10 cellular contexts compared by ENCODE assay signal in the genomic region with DNA sequence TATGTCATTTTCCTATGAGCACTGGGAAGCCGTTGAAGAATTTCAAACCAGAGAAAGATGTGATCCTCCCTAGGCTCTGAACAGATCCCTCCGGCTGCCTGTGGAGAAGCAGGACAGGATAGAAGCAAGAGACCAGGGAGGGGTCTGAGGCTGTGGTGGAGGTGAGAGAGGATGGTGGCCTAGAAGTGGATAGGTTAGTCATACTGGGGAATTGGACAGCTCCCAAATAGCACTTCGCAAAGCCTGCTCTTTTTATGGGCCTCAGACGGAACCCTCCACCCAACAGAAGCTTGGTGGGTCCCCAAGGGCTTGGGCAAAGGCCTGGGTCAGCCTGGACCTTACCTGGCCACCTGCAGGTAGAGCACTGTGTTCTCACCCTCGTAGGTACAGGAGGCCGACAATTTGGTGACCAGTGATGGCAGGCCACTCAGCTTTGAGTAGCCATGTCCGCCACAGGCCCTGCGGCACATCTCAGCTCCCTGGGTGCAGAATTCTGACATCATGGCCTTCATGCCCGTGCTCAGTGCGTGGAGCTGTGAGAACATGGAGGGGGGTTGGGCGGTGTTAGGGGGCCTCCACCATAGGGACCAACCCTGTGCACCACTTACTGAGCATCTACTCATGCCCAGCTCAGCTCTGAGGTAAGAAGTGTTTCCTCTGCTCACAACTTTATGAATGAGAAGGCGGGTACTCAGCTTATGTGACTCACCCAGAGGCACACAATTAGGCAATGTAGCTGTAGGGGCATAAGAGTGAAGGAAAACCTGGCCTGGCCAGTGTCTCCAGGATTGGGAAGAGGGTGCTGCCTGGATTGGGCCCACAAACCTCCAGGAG. TPM values are rescaled to one million over a fixed set of nuclear protein-coding genes. Genes with fewer than 3 reads are reported as not detected.
DNase-seq lines count a peak whose midpoint lies in the region; ATAC-seq, FAIRE-seq and TF ChIP-seq lines count a peak whose summit lies in the region.
"Had no signal": no experiment of that assay in that cellular context is flagged by ENCODE, and none has a peak within 500 bp of the region (broad histone marks: within the 10 kb centered on the region; RNA-seq: fewer than 3 reads in every experiment).

No MANE protein-coding gene starts in this region.

- no peak overlapping the region for H3K4me3 Mint-ChIP-seq in stimulated activated naive CD8-positive, alpha-beta T cell treated with anti-CD3 and anti-CD28 coated beads, Interleukin-15, amount 100 ng/mL, for 72 hours
- no peak overlapping the region for H3K4me3 Mint-ChIP-seq in activated CD4-positive, alpha-beta memory T cell treated with anti-CD3 and anti-CD28 coated beads, Interleukin-2, amount 10 ng/mL, durations not matched to agents 7 days and 5 days
- H3K4me3 Mint-ChIP-seq: CD8-positive, alpha-beta T cell had no signal

- H3K9ac ChIP-seq in SK-N-SH: no peak overlapping the region

- peaks cover 19 to 23% of the 10 kb centered on the region in 2 experiments for H3K4me1 ChIP-seq in SK-N-SH (ENCODE audit: control insufficient read depth in 1 of 2, insufficient read depth in 2 of 2, low read depth in 1 of 2, low read length in 1 of 2)

- no peaks in the 10 kb centered on the region for H3K27me3 ChIP-seq in SK-N-SH (ENCODE audit: insufficient read depth)
- H3K27me3 ChIP-seq: sigmoid colon had no signal

- no peak overlapping the region; the same call in 1 of the 2 replicates for H3K4me2 ChIP-seq in SK-N-SH

- H3K36me3 Mint-ChIP-seq in activated naive CD4-positive, alpha-beta T cell treated with anti-CD3 and anti-CD28 coated beads, Interleukin-2, amount 50 U/mL, for 72 hours: no peaks in the 10 kb centered on the region
- no peaks in the 10 kb centered on the region for H3K36me3 Mint-ChIP-seq in activated CD4-positive, alpha-beta memory T cell treated with anti-CD3 and anti-CD28 coated beads, Interleukin-2, amount 10 ng/mL, durations not matched to agents 7 days and 5 days (ENCODE audit: low read depth)
- H3K36me3 Mint-ChIP-seq: CD8-positive, alpha-beta T cell had no signal

- TF ChIP-seq EP300 in SK-N-SH (IDR thresholded peaks at IDR 0.05; ENCODE audit: borderline replicate concordance in 1 of 2, low read depth in 1 of 2, low read length in 1 of 2): peak in 1 of 2 experiments; percentile 31; a peak in 1 of 4 replicates

- WGBS in SK-N-SH (ENCODE audit: low lambda C conversion rate): 69% methylated on average over 9 of the region's 12 CpGs

- TF ChIP-seq CTCF in SK-N-SH (IDR thresholded peaks at IDR 0.05): no peak
- no peak for TF ChIP-seq CTCF in foreskin fibroblast (IDR thresholded peaks at IDR 0.05; ENCODE audit: low read depth, low read length)

- ATAC-seq in activated naive CD4-positive, alpha-beta T cell treated with anti-CD3 and anti-CD28 coated beads, Interleukin-2, amount 50 U/mL, for 72 hours: peak; percentile 44 to 59
- no peak for ATAC-seq in stimulated activated naive CD8-positive, alpha-beta T cell treated with anti-CD3 and anti-CD28 coated beads, Interleukin-15, amount 100 ng/mL, for 72 hours
- ATAC-seq: CD8-positive, alpha-beta T cell had no signal

- H3F3A ChIP-seq in SK-N-SH (replicated peaks; ENCODE audit: insufficient read depth): no peaks in the 10 kb centered on the region

- no peaks in the 10 kb centered on the region for H3K4me1 Mint-ChIP-seq in stimulated activated naive CD8-positive, alpha-beta T cell treated with anti-CD3 and anti-CD28 coated beads, Interleukin-15, amount 100 ng/mL, for 72 hours
- H3K4me1 Mint-ChIP-seq in activated CD4-positive, alpha-beta memory T cell treated with anti-CD3 and anti-CD28 coated beads, Interleukin-2, amount 10 ng/mL, durations not matched to agents 7 days and 5 days: no peaks in the 10 kb centered on the region

- H3K27ac ChIP-seq in SK-N-SH (ENCODE audit: low read depth in 2 of 2, low read length in 1 of 2): 0 out of 4 replicates have a peak overlapping the region, but pooled peaks of 1 of the 2 experiments have one; percentile 23
- H3K27ac ChIP-seq: sigmoid colon had no signal

- no peaks in the 10 kb centered on the region for H3K36me3 ChIP-seq in SK-N-SH (replicated peaks in 1 of 2; ENCODE audit: control insufficient read depth in 1 of 2, insufficient read depth in 2 of 2, low read length in 1 of 2)

- FAIRE-seq in urothelium cell line (lab: Jason Lieb, UNC): peak; percentile 46

- no peak overlapping the region for H3K4me3 ChIP-seq in SK-N-SH (ENCODE audit: low read depth in 2 of 2, low read length in 1 of 2)
- H3K4me3 ChIP-seq in foreskin fibroblast (ENCODE audit: low read depth in 1 of 2, low read length in 2 of 2): no peak overlapping the region
- H3K4me3 ChIP-seq: sigmoid colon had no signal

- DNase-seq in activated naive CD4-positive, alpha-beta T cell treated with anti-CD3 and anti-CD28 coated beads, Interleukin-2, amount 50 U/mL, for 72 hours (ENCODE audit: low spot score in 2 of 2): no peak
- DNase-seq in activated naive CD4-positive, alpha-beta T cell treated with Interleukin-2 at 50 U/mL for 16 hours: no peak
- no peak for DNase-seq in SK-N-SH
- peak; percentile 92 to 95 for DNase-seq in foreskin fibroblast
- DNase-seq in urothelium cell line (ENCODE audit: low spot score): peak; percentile 85
- DNase-seq in activated gamma-delta T cell (lab: John Stamatoyannopoulos, UW): no peak
- no peak for DNase-seq in stimulated activated naive CD8-positive, alpha-beta T cell treated with anti-CD3 and anti-CD28 coated beads, Interleukin-15, amount 100 ng/mL, for 72 hours
- no peak for DNase-seq in activated CD4-positive, alpha-beta memory T cell treated with anti-CD3 and anti-CD28 coated beads, Interleukin-2, amount 10 ng/mL, durations not matched to agents 7 days and 5 days
- DNase-seq: CD8-positive, alpha-beta T cell; sigmoid colon had no signal

- no peak overlapping the region for H3K27ac Mint-ChIP-seq in activated naive CD4-positive, alpha-beta T cell treated with anti-CD3 and anti-CD28 coated beads, Interleukin-2, amount 50 U/mL, for 72 hours
- no peak overlapping the region for H3K27ac Mint-ChIP-seq in stimulated activated naive CD8-positive, alpha-beta T cell treated with anti-CD3 and anti-CD28 coated beads, Interleukin-15, amount 100 ng/mL, for 72 hours
- no peak overlapping the region for H3K27ac Mint-ChIP-seq in activated CD4-positive, alpha-beta memory T cell treated with anti-CD3 and anti-CD28 coated beads, Interleukin-2, amount 10 ng/mL, durations not matched to agents 7 days and 5 days
- H3K27ac Mint-ChIP-seq: CD8-positive, alpha-beta T cell had no signal

- H2AFZ ChIP-seq in SK-N-SH (ENCODE audit: low read depth): no peak overlapping the region

- TF ChIP-seq RAD21 in SK-N-SH (IDR thresholded peaks at IDR 0.05; ENCODE audit: low read length): no peak

- H3K9me3 ChIP-seq in SK-N-SH: no peaks in the 10 kb centered on the region
- H3K9me3 ChIP-seq: sigmoid colon had no signal

- no peaks in the 10 kb centered on the region for H4K20me1 ChIP-seq in SK-N-SH (ENCODE audit: insufficient read depth)

- no peaks in the 10 kb centered on the region for H3K27me3 Mint-ChIP-seq in stimulated activated naive CD8-positive, alpha-beta T cell treated with anti-CD3 and anti-CD28 coated beads, Interleukin-15, amount 100 ng/mL, for 72 hours
- H3K27me3 Mint-ChIP-seq in activated CD4-positive, alpha-beta memory T cell treated with anti-CD3 and anti-CD28 coated beads, Interleukin-2, amount 10 ng/mL, durations not matched to agents 7 days and 5 days: no peaks in the 10 kb centered on the region

- CTCF ChIA-PET in SK-N-SH (lab: Yijun Ruan, JAX): interaction anchor here (1.4 to 12.5 kb wide), 2 partner anchors 33 to 220 kb away, joined by 6 to 99 read pairs; a partner anchor contains a TSS
- CTCF ChIA-PET in activated CD4-positive, alpha-beta memory T cell treated with anti-CD3 and anti-CD28 coated beads, Interleukin-2, amount 10 ng/mL, durations not matched to agents 7 days and 5 days (lab: Charles Lee): no interaction called here

- no peaks in the 10 kb centered on the region for H3K9me3 Mint-ChIP-seq in activated naive CD4-positive, alpha-beta T cell treated with anti-CD3 and anti-CD28 coated beads, Interleukin-2, amount 50 U/mL, for 72 hours
- H3K9me3 Mint-ChIP-seq in stimulated activated naive CD8-positive, alpha-beta T cell treated with anti-CD3 and anti-CD28 coated beads, Interleukin-15, amount 100 ng/mL, for 72 hours: no peaks in the 10 kb centered on the region
- no peaks in the 10 kb centered on the region for H3K9me3 Mint-ChIP-seq in activated CD4-positive, alpha-beta memory T cell treated with anti-CD3 and anti-CD28 coated beads, Interleukin-2, amount 10 ng/mL, durations not matched to agents 7 days and 5 days
- H3K9me3 Mint-ChIP-seq: CD8-positive, alpha-beta T cell had no signal

- no peaks in the 10 kb centered on the region for H3K79me2 ChIP-seq in SK-N-SH (ENCODE audit: insufficient read depth)

- no peaks in the 10 kb centered on the region for H3K9me2 ChIP-seq in SK-N-SH

- POLR2A ChIA-PET in SK-N-SH (lab: Yijun Ruan, JAX): no interaction called here
- POLR2A ChIA-PET in activated CD4-positive, alpha-beta memory T cell treated with anti-CD3 and anti-CD28 coated beads, Interleukin-2, amount 10 ng/mL, durations not matched to agents 7 days and 5 days (lab: Charles Lee): no interaction called here

RNA-seq across cellular contexts. Expression of a gene that starts 10.6 kb away (rescaled TPM):
- total RNA-seq in activated naive CD4-positive, alpha-beta T cell treated with anti-CD3 and anti-CD28 coated beads, Interleukin-2, amount 50 U/mL, for 72 hours: not detected
- 7.1 and 9.0 TPM in 2 replicates for polyA plus RNA-seq in SK-N-SH (2012; rRNA removed)
- polyA plus RNA-seq in SK-N-SH (2012; cell fraction: cytosol; rRNA removed): 3.2 and 4.4 TPM in 2 replicates
- 23.4 and 25.4 TPM in 2 replicates for polyA plus RNA-seq in SK-N-SH (2012; cell fraction: nucleus; rRNA removed)
- total RNA-seq in activated CD4-positive, alpha-beta memory T cell treated with anti-CD3 and anti-CD28 coated beads, Interleukin-2, amount 10 ng/mL, durations not matched to agents 7 days and 5 days: not detected
- total RNA-seq: CD8-positive, alpha-beta T cell had no signal

RNA-seq across cellular contexts. Expression of a gene that starts 34.4 kb away (rescaled TPM):
- 1 to 10 TPM; 2.5 to 5.7 TPM for total RNA-seq in activated naive CD4-positive, alpha-beta T cell treated with anti-CD3 and anti-CD28 coated beads, Interleukin-2, amount 50 U/mL, for 72 hours
- 7.8 and 10.1 TPM in 2 replicates for polyA plus RNA-seq in SK-N-SH (2012; rRNA removed)
- 10.4 and 10.8 TPM in 2 replicates for polyA plus RNA-seq in SK-N-SH (2012; cell fraction: cytosol; rRNA removed)
- polyA plus RNA-seq in SK-N-SH (2012; cell fraction: nucleus; rRNA removed): 5.2 and 11.5 TPM in 2 replicates
- total RNA-seq in activated CD4-positive, alpha-beta memory T cell treated with anti-CD3 and anti-CD28 coated beads, Interleukin-2, amount 10 ng/mL, durations not matched to agents 7 days and 5 days: 10 to 100 TPM in 1 of 2 experiments, 1 to 10 TPM in 1; 9.4 to 12.4 TPM

RNA-seq across cellular contexts. Expression of a gene that starts 50.9 kb away (rescaled TPM):
- not detected for total RNA-seq in activated naive CD4-positive, alpha-beta T cell treated with anti-CD3 and anti-CD28 coated beads, Interleukin-2, amount 50 U/mL, for 72 hours
- 0.02 TPM in 1 of 2 replicates, not detected in the other for polyA plus RNA-seq in SK-N-SH (2012; rRNA removed)
- 0.01 and 0.04 TPM in 2 replicates for polyA plus RNA-seq in SK-N-SH (2012; cell fraction: cytosol; rRNA removed)
- 0.02 and 0.04 TPM in 2 replicates for polyA plus RNA-seq in SK-N-SH (2012; cell fraction: nucleus; rRNA removed)
- not detected for total RNA-seq in activated CD4-positive, alpha-beta memory T cell treated with anti-CD3 and anti-CD28 coated beads, Interleukin-2, amount 10 ng/mL, durations not matched to agents 7 days and 5 days
- total RNA-seq: CD8-positive, alpha-beta T cell had no signal

Comparison
In these comparisons a context has a peak if more than half of its experiments do, and no peak if none do; other contexts are left out.
1. DNase-seq: peak in foreskin fibroblast (2 of 2) and urothelium cell line (single experiment); none in activated naive CD4-positive, alpha-beta T cell treated with anti-CD3 and anti-CD28 coated beads, Interleukin-2, amount 50 U/mL, for 72 hours (0 of 2), activated naive CD4-positive, alpha-beta T cell treated with Interleukin-2 at 50 U/mL for 16 hours (single experiment), SK-N-SH (single experiment), activated gamma-delta T cell (single experiment), stimulated activated naive CD8-positive, alpha-beta T cell treated with anti-CD3 and anti-CD28 coated beads, Interleukin-15, amount 100 ng/mL, for 72 hours (0 of 2) and activated CD4-positive, alpha-beta memory T cell treated with anti-CD3 and anti-CD28 coated beads, Interleukin-2, amount 10 ng/mL, durations not matched to agents 7 days and 5 days (single experiment).